In the genomic region with DNA sequence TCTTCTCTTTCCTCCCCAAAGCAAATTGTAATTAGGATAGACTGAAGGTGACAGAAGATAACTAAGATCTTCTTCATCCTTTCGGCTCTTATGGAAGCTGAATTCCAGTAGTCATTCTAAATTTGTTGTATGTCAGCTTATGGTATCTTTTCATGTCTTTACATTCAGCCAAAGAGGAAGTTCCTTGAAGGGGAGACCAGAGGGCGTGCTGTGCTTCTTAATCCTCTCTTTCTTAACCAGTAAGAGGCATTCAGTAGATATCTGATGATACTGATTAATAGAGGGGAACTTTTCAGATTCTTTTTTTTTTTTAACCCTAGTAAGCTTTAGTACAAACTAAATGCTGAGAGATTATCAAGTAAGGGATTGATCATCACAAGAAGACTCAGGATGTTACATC, we compare ENCODE assay signal across 19 cellular contexts.
DNase-seq lines count a peak whose midpoint lies in the region; ATAC-seq, FAIRE-seq and TF ChIP-seq lines count a peak whose summit lies in the region.
"Had no signal": no experiment of that assay in that cellular context is flagged by ENCODE, and none has a peak within 500 bp of the region (broad histone marks: within the 10 kb centered on the region; RNA-seq: fewer than 3 reads in every experiment).

No MANE protein-coding gene starts in this region.

- no peak overlapping the region for H3K27ac ChIP-seq in OCI-LY3 (ENCODE audit: low read length)
- H3K27ac ChIP-seq in GM12878 (ENCODE audit: control insufficient read depth, insufficient read depth), result no peak overlapping the region
- H3K27ac ChIP-seq: SK-N-MC had no signal

- in situ Hi-C loops in GM12878 (cut with MboI), result no loop called here

- peaks cover 0 to 2% of the 10 kb centered on the region in 2 donors for H3K36me3 Mint-ChIP-seq in activated T-cell treated with anti-CD3 and anti-CD28 coated beads, Interleukin-2, amount 50 U/mL, for 72 hours (ENCODE audit: insufficient read depth in 2 of 2)
- H3K36me3 Mint-ChIP-seq in activated T-cell treated with anti-CD3 and anti-CD28 coated beads, Interleukin-2, amount 50 U/mL, for 4 hours (ENCODE audit: insufficient read depth), result peaks cover 21% of the 10 kb centered on the region

- TF ChIP-seq RAD21 in GM12878 (IDR thresholded peaks at IDR 0.05; ENCODE audit: insufficient read depth, low read depth, low read length), result peak; percentile 35; the same call in 1 of the 2 replicates

- TF ChIP-seq EP300 in GM12878 (IDR thresholded peaks at IDR 0.05; ENCODE audit: borderline replicate concordance in 1 of 2, control insufficient read depth in 1 of 2, low read depth in 2 of 2, low read length in 2 of 2), result no peak

- no peak overlapping the region for H3K4me2 ChIP-seq in OCI-LY3 (ENCODE audit: low read length)
- no peak overlapping the region for H3K4me2 ChIP-seq in GM12878 (ENCODE audit: control insufficient read depth, insufficient read depth)

- TF ChIP-seq POLR2A in GM12878 (IDR thresholded peaks at IDR 0.05; ENCODE audit: low read depth, low read length), result no peak
- TF ChIP-seq POLR2A in lower leg skin (IDR thresholded peaks at IDR 0.05), result no peak

- H3K79me2 ChIP-seq in OCI-LY3 (ENCODE audit: low read length) (no peaks in the 10 kb centered on the region), GM12878 (ENCODE audit: control insufficient read depth, insufficient read depth, low read length) (no peaks in the 10 kb centered on the region)

- POLR2A ChIA-PET in GM12878 (lab: Charles Lee), result interaction anchor here (0.7 to 1.0 kb wide), 3 partner anchors 9 to 18 kb away, joined by 3 read pairs; no protein-coding TSS in a partner anchor

- H3K4me3 ChIP-seq in OCI-LY3 (ENCODE audit: low read length) (no peak overlapping the region), GM12878 (no peak overlapping the region), lower leg skin (ENCODE audit: low read depth, poor library complexity, severe bottlenecking) (no peak overlapping the region)
- H3K4me3 ChIP-seq: SK-N-MC had no signal

- intact Hi-C loops in GM12878 (cut with micrococcal nuclease; ENCODE audit: unreplicated experiment), result no loop called here
- intact Hi-C loops in lower leg skin (cut with DNase I; ENCODE audit: low total_unique reads), result no loop called here

- ATAC-seq in activated T-cell treated with anti-CD3 and anti-CD28 coated beads, Interleukin-2, amount 50 U/mL, for 72 hours (replicated peaks in 1 of 2), result no peak
- no peak for ATAC-seq in activated T-cell treated with anti-CD3 and anti-CD28 coated beads, Interleukin-2, amount 50 U/mL, for 4 hours
- peak; percentile 38; the same call in 1 of the 3 replicates for ATAC-seq in GM12878
- no peak for ATAC-seq in GM19463 (IDR thresholded peaks at IDR 0.05; ENCODE audit: unreplicated experiment)
- no peak for ATAC-seq in HG02885 (IDR thresholded peaks at IDR 0.05; ENCODE audit: poor library complexity, unreplicated experiment)
- ATAC-seq: T-cell had no signal

- BruUV-seq in GM12878 (replicated peaks; lab: Mats Ljungman, UMichigan), result no TSS peak

- H3K4me1 ChIP-seq in OCI-LY3 (ENCODE audit: low read length), result no peaks in the 10 kb centered on the region
- peaks cover 9% of the 10 kb centered on the region; the same call in 1 of the 2 replicates for H3K4me1 ChIP-seq in GM12878 (ENCODE audit: control insufficient read depth, insufficient read depth, low read length)

- no peaks in the 10 kb centered on the region for H3K27me3 ChIP-seq in OCI-LY3 (ENCODE audit: low read depth, low read length)
- H3K27me3 ChIP-seq in GM12878 (replicated peaks in 1 of 2; ENCODE audit: control insufficient read depth in 2 of 2, insufficient read depth in 2 of 2, low read length in 1 of 2), result no peaks in the 10 kb centered on the region

- no peaks in the 10 kb centered on the region for H4K20me1 ChIP-seq in OCI-LY3 (ENCODE audit: insufficient read depth, low read length)
- no peaks in the 10 kb centered on the region for H4K20me1 ChIP-seq in GM12878 (ENCODE audit: control insufficient read depth, insufficient read depth)

- FAIRE-seq in GM12878 (lab: Jason Lieb, UNC), result no peak
- FAIRE-seq: GM12892, GM19239, RCC 7860 had no signal

- no peak overlapping the region for H3K9ac ChIP-seq in OCI-LY3 (ENCODE audit: low read length)
- H3K9ac ChIP-seq in GM12878 (ENCODE audit: control insufficient read depth, insufficient read depth, low read length), result no peak overlapping the region

- H2AFZ ChIP-seq in OCI-LY3 (ENCODE audit: low read depth, low read length) (no peak overlapping the region), GM12878 (ENCODE audit: control insufficient read depth, low read depth, low read length) (no peak overlapping the region)

- H3K27me3 Mint-ChIP-seq in activated T-cell treated with anti-CD3 and anti-CD28 coated beads, Interleukin-2, amount 50 U/mL, for 72 hours (ENCODE audit: low read depth), result no peaks in the 10 kb centered on the region
- no peaks in the 10 kb centered on the region for H3K27me3 Mint-ChIP-seq in activated T-cell treated with anti-CD3 and anti-CD28 coated beads, Interleukin-2, amount 50 U/mL, for 4 hours (ENCODE audit: low read depth)
- H3K27me3 Mint-ChIP-seq: T-cell had no signal

- CTCF ChIA-PET in GM12878 (lab: Yijun Ruan, JAX), result interaction anchor here (0.8 to 2.4 kb wide), 5 partner anchors 22 to 150 kb away, joined by 3 to 34 read pairs (median 4); no protein-coding TSS in a partner anchor

- peak overlapping the region; percentile 17 for H3K27ac Mint-ChIP-seq in activated T-cell treated with anti-CD3 and anti-CD28 coated beads, Interleukin-2, amount 50 U/mL, for 72 hours
- H3K27ac Mint-ChIP-seq: T-cell had no signal

- TF ChIP-seq CTCF in OCI-LY3 (IDR thresholded peaks at IDR 0.05; ENCODE audit: low read depth, low read length), result peak; percentile 11; the same call in 1 of the 2 replicates
- peak in 1 of 3 experiments; percentile 17; a peak in 1 of 6 replicates for TF ChIP-seq CTCF in GM12878 (IDR thresholded peaks at IDR 0.05 in 2 of 3, conservative IDR thresholded peaks at IDR 0.05 in 1 of 3; ENCODE audit: control insufficient read depth in 2 of 3, extremely low read depth in 1 of 3, insufficient read depth in 1 of 3, low read depth in 3 of 3, low read length in 3 of 3)
- no peak for TF ChIP-seq CTCF in lower leg skin (IDR thresholded peaks at IDR 0.05)

- SMC1A ChIA-PET in GM12878 (lab: Charles Lee; ENCODE audit: uncharacterized antibody, unreplicated experiment), result interaction anchor here (0.7 to 1.7 kb wide), 8 partner anchors 12 to 118 kb away, joined by 3 to 6 read pairs (median 4); no protein-coding TSS in a partner anchor

- H3K9me3 ChIP-seq in OCI-LY3 (ENCODE audit: insufficient read depth, low read length), result no peaks in the 10 kb centered on the region
- no peaks in the 10 kb centered on the region for H3K9me3 ChIP-seq in GM12878 (replicated peaks; ENCODE audit: control insufficient read depth, insufficient read depth, low read length)

- peaks cover 14% of the 10 kb centered on the region for H3K4me1 Mint-ChIP-seq in activated T-cell treated with anti-CD3 and anti-CD28 coated beads, Interleukin-2, amount 50 U/mL, for 72 hours (ENCODE audit: low read depth)
- peaks cover 12% of the 10 kb centered on the region for H3K4me1 Mint-ChIP-seq in activated T-cell treated with anti-CD3 and anti-CD28 coated beads, Interleukin-2, amount 50 U/mL, for 4 hours (ENCODE audit: low read depth)

- WGBS in GM12878 (ENCODE audit: insufficient coverage, insufficient replicate concordance, low lambda C conversion rate, missing lambda C conversion rate), result 97% methylated on average over 2 of the region's 2 CpGs
- 85 to 93% methylated on average over 2 of the region's 2 CpGs for WGBS in lower leg skin, 2 donors

- H3K36me3 ChIP-seq in OCI-LY3 (replicated peaks; ENCODE audit: low read depth, low read length), result no peaks in the 10 kb centered on the region
- no peaks in the 10 kb centered on the region for H3K36me3 ChIP-seq in GM12878 (ENCODE audit: control insufficient read depth in 2 of 2, insufficient read depth in 2 of 2, low read length in 1 of 2)

- RAD21 ChIA-PET in GM12878 (lab: Charles Lee; ENCODE audit: unreplicated experiment), result interaction anchor here (0.7 to 1.7 kb wide), 6 partner anchors 14 to 112 kb away, joined by 3 to 16 read pairs (median 3); no protein-coding TSS in a partner anchor

- no peaks in the 10 kb centered on the region for H3K9me3 Mint-ChIP-seq in activated T-cell treated with anti-CD3 and anti-CD28 coated beads, Interleukin-2, amount 50 U/mL, for 72 hours
- no peaks in the 10 kb centered on the region for H3K9me3 Mint-ChIP-seq in activated T-cell treated with anti-CD3 and anti-CD28 coated beads, Interleukin-2, amount 50 U/mL, for 4 hours
- H3K9me3 Mint-ChIP-seq: H9, T-cell had no signal

- DNase-seq in activated T-cell treated with anti-CD3 and anti-CD28 coated beads, Interleukin-2, amount 50 U/mL, for 72 hours, result no peak
- no peak for DNase-seq in activated T-cell treated with anti-CD3 and anti-CD28 coated beads, Interleukin-2, amount 50 U/mL, for 4 hours
- DNase-seq in GM12878 (ENCODE audit: low read depth, low spot score), result no peak
- no peak for DNase-seq in lower leg skin (ENCODE audit: low spot score in 2 of 2)
- DNase-seq in effector CD4-positive, alpha-beta T cell, result no peak
- DNase-seq: C1 segment of cervical spinal cord, GDM1, H9, NCI-H187 treated with DMSO at 0.1 percent for 48 hours, NCI-H69, Right ventricle myocardium superior, T-cell had no signal

- no peak overlapping the region for H3K4me3 Mint-ChIP-seq in activated T-cell treated with anti-CD3 and anti-CD28 coated beads, Interleukin-2, amount 50 U/mL, for 72 hours
- H3K4me3 Mint-ChIP-seq in activated T-cell treated with anti-CD3 and anti-CD28 coated beads, Interleukin-2, amount 50 U/mL, for 4 hours, result no peak overlapping the region
- H3K4me3 Mint-ChIP-seq: H9, T-cell had no signal

TF ChIP-seq in GM12878, 131 proteins besides CTCF, POLR2A, EP300 and RAD21 (continues in another document):
- TF ChIP-seq PAX5 (IDR thresholded peaks at IDR 0.05; ENCODE audit: borderline replicate concordance, low read depth, low read length), result no peak
- TF ChIP-seq, protein P1, sequence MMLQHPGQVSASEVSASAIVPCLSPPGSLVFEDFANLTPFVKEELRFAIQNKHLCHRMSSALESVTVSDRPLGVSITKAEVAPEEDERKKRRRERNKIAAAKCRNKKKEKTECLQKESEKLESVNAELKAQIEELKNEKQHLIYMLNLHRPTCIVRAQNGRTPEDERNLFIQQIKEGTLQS (IDR thresholded peaks at IDR 0.05; ENCODE audit: borderline replicate concordance, extremely low read depth, low read depth, low read length), result no peak
- no peak for TF ChIP-seq NFXL1 (IDR thresholded peaks at IDR 0.05; ENCODE audit: borderline replicate concordance)
- TF ChIP-seq, protein P2, sequence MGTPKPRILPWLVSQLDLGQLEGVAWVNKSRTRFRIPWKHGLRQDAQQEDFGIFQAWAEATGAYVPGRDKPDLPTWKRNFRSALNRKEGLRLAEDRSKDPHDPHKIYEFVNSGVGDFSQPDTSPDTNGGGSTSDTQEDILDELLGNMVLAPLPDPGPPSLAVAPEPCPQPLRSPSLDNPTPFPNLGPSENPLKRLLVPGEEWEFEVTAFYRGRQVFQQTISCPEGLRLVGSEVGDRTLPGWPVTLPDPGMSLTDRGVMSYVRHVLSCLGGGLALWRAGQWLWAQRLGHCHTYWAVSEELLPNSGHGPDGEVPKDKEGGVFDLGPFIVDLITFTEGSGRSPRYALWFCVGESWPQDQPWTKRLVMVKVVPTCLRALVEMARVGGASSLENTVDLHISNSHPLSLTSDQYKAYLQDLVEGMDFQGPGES (IDR thresholded peaks at IDR 0.05), result no peak
- TF ChIP-seq HDAC6 (IDR thresholded peaks at IDR 0.05; ENCODE audit: unreplicated experiment), result no peak
- no peak for TF ChIP-seq BRCA1 (IDR thresholded peaks at IDR 0.05; ENCODE audit: low read depth, low read length)
